13 cellular contexts compared by ENCODE assay signal in the genomic region with DNA sequence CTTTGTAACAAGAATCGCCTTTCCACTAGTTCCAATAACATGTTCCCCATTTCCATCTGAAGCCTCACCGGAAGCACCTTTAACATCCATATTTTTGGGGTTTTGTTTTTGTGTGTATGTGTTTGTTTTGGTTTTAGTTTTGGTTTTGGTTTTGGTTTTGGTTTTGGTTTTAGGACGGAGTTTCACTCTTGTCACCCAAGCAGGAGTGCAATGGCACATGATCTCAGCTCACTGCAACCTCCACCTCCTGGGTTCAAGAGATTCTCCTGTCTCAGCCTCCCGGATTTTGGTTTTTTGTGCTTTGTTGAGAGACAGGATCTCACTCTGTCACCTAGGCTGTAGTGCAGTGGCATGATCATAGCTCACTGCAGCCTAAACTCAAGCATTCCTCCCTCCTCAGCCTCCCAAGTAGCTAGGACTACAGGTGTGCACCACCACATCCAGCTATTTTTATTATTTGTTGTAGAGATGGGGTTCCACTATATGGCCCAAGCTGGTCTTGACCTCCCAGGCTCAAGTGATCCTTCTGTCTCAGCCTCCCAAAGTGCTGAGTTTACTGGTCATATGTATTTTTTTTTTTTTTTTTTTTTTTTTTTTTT. TPM values are rescaled to one million over a fixed set of nuclear protein-coding genes. Genes with fewer than 3 reads are reported as not detected.
A peak's percentile ranks its signal among the peaks of the same experiment; 100 is the strongest.
DNase-seq lines count a peak whose midpoint lies in the region; ATAC-seq and TF ChIP-seq lines count a peak whose summit lies in the region.
"Had no signal": no experiment of that assay in that cellular context is flagged by ENCODE, and none has a peak within 500 bp of the region (broad histone marks: within the 10 kb centered on the region; RNA-seq: fewer than 3 reads in every experiment).

No MANE protein-coding gene starts in this region.

- H3K4me3 Mint-ChIP-seq in WTC11: no peak overlapping the region
- peak overlapping the region; percentile 49 to 75 (median 68) for H3K4me3 Mint-ChIP-seq in immature natural killer cell
- H3K4me3 Mint-ChIP-seq: mesothelial cell of epicardium had no signal

- H3K36me3 ChIP-seq in right atrium auricular region (no peaks in the 10 kb centered on the region), uterus (no peaks in the 10 kb centered on the region)

- peak overlapping the region; percentile 75 for H3K27ac ChIP-seq in right cardiac atrium (ENCODE audit: low read length)
- no peak overlapping the region for H3K27ac ChIP-seq in right atrium auricular region
- peak overlapping the region in 1 of 2 donors; percentile 4 for H3K27ac ChIP-seq in coronary artery
- H3K27ac ChIP-seq in uterus: no peak overlapping the region

- ATAC-seq in right cardiac atrium: no peak
- no peak for ATAC-seq in WTC11

- CTCF ChIA-PET in WTC11 (lab: Charles Lee): interaction anchor here (1.7 kb wide), 1 partner anchor 9 kb away, joined by 4 read pairs; no protein-coding TSS in a partner anchor

- no peak for TF ChIP-seq POLR2A in uterus (IDR thresholded peaks at IDR 0.05)

- H3K27ac Mint-ChIP-seq in WTC11 (peak overlapping the region; percentile 67; the same call in 1 of the 2 replicates), immature natural killer cell (peak overlapping the region; percentile 81 to 93 (median 90))
- H3K27ac Mint-ChIP-seq: mesothelial cell of epicardium had no signal

- 68% methylated on average over 4 of the region's 4 CpGs for WGBS in right cardiac atrium

- peaks cover 29% of the 10 kb centered on the region for H3K36me3 Mint-ChIP-seq in WTC11
- no peaks in the 10 kb centered on the region for H3K36me3 Mint-ChIP-seq in immature natural killer cell

- H3K27me3 ChIP-seq in right cardiac atrium (ENCODE audit: control insufficient read depth, insufficient read depth) (no peaks in the 10 kb centered on the region), right atrium auricular region (no peaks in the 10 kb centered on the region), uterus (no peaks in the 10 kb centered on the region)

- H3K9me3 Mint-ChIP-seq in WTC11 (no peaks in the 10 kb centered on the region), immature natural killer cell (no peaks in the 10 kb centered on the region)
- H3K9me3 Mint-ChIP-seq: mesothelial cell of epicardium had no signal

- intact Hi-C loops in right cardiac atrium (cut with DNase I) (no loop called here), uterus (cut with DNase I; ENCODE audit: low total_unique reads) (no loop called here)

- no peak for DNase-seq in right cardiac atrium
- DNase-seq in right atrium auricular region (ENCODE audit: low spot score): no peak
- DNase-seq in WTC11 (ENCODE audit: low spot score): no peak
- DNase-seq in immature natural killer cell: peak; percentile 42 to 65 (median 60)
- DNase-seq in hypothalamus (lab: John Stamatoyannopoulos, UW): no peak
- no peak for DNase-seq in coronary artery (ENCODE audit: low spot score)
- DNase-seq in NCI-H446 (lab: John Stamatoyannopoulos, UW): no peak
- DNase-seq in uterus: no peak
- DNase-seq: glutamatergic neuron, NCI-H1417 treated with DMSO at 0.1 percent for 48 hours, NCI-H774 had no signal

- H3K4me1 ChIP-seq in right cardiac atrium (ENCODE audit: control insufficient read depth, insufficient read depth, low read length): no peaks in the 10 kb centered on the region
- H3K4me1 ChIP-seq in right atrium auricular region: no peaks in the 10 kb centered on the region
- H3K4me1 ChIP-seq in uterus: no peaks in the 10 kb centered on the region

- H3K4me3 ChIP-seq in right cardiac atrium (ENCODE audit: low read length): no peak overlapping the region
- no peak overlapping the region for H3K4me3 ChIP-seq in right atrium auricular region
- no peak overlapping the region for H3K4me3 ChIP-seq in coronary artery
- H3K4me3 ChIP-seq in uterus: no peak overlapping the region
- H3K4me3 ChIP-seq: skin epidermis had no signal

- TF ChIP-seq CTCF in right atrium auricular region (IDR thresholded peaks at IDR 0.05) (no peak), WTC11 (IDR thresholded peaks at IDR 0.05) (no peak), coronary artery (IDR thresholded peaks at IDR 0.05) (no peak), uterus (IDR thresholded peaks at IDR 0.05) (no peak)

- H3K27me3 Mint-ChIP-seq in WTC11 (ENCODE audit: low read depth) (no peaks in the 10 kb centered on the region), immature natural killer cell (ENCODE audit: low read depth in 3 of 3) (peaks cover 5 to 11% (median 7%) of the 10 kb centered on the region in 3 donors)

- H3K9me3 ChIP-seq in right cardiac atrium (ENCODE audit: control insufficient read depth, low read length) (no peaks in the 10 kb centered on the region), right atrium auricular region (no peaks in the 10 kb centered on the region), uterus (no peaks in the 10 kb centered on the region)

- POLR2A ChIA-PET in WTC11 (lab: Charles Lee): no interaction called here

- peaks cover 48% of the 10 kb centered on the region for H3K4me1 Mint-ChIP-seq in WTC11
- H3K4me1 Mint-ChIP-seq in immature natural killer cell: peaks cover 17% of the 10 kb centered on the region in 2 donors

TF ChIP-seq in WTC11, 78 proteins besides CTCF, POLR2A, EP300 and RAD21:
- TF ChIP-seq, protein P1, sequence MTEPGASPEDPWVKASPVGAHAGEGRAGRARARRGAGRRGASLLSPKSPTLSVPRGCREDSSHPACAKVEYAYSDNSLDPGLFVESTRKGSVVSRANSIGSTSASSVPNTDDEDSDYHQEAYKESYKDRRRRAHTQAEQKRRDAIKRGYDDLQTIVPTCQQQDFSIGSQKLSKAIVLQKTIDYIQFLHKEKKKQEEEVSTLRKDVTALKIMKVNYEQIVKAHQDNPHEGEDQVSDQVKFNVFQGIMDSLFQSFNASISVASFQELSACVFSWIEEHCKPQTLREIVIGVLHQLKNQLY (CRISPR knock-in tag; IDR thresholded peaks at IDR 0.05): no peak
- TF ChIP-seq, protein P2, sequence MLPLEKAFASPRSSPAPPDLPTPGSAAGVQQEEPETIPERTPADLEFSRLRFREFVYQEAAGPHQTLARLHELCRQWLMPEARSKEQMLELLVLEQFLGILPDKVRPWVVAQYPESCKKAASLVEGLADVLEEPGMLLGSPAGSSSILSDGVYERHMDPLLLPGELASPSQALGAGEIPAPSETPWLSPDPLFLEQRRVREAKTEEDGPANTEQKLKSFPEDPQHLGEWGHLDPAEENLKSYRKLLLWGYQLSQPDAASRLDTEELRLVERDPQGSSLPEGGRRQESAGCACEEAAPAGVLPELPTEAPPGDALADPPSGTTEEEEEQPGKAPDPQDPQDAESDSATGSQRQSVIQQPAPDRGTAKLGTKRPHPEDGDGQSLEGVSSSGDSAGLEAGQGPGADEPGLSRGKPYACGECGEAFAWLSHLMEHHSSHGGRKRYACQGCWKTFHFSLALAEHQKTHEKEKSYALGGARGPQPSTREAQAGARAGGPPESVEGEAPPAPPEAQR (CRISPR knock-in tag; IDR thresholded peaks at IDR 0.05): no peak
- TF ChIP-seq FOXK1 (CRISPR knock-in tag; IDR thresholded peaks at IDR 0.05) (no peak), ZNF671 (CRISPR knock-in tag; IDR thresholded peaks at IDR 0.05) (no peak), MYBL2 (CRISPR knock-in tag; IDR thresholded peaks at IDR 0.05) (no peak), MXD4 (CRISPR knock-in tag; IDR thresholded peaks at IDR 0.05; ENCODE audit: borderline replicate concordance) (no peak), ZNF138 (CRISPR knock-in tag; conservative IDR thresholded peaks at IDR 0.05) (no peak), ZBTB21 (CRISPR knock-in tag; IDR thresholded peaks at IDR 0.05; ENCODE audit: borderline replicate concordance) (no peak)
- TF ChIP-seq, protein P3, sequence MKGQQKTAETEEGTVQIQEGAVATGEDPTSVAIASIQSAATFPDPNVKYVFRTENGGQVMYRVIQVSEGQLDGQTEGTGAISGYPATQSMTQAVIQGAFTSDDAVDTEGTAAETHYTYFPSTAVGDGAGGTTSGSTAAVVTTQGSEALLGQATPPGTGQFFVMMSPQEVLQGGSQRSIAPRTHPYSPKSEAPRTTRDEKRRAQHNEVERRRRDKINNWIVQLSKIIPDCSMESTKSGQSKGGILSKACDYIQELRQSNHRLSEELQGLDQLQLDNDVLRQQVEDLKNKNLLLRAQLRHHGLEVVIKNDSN (CRISPR knock-in tag; IDR thresholded peaks at IDR 0.05): no peak
- TF ChIP-seq, protein P4, sequence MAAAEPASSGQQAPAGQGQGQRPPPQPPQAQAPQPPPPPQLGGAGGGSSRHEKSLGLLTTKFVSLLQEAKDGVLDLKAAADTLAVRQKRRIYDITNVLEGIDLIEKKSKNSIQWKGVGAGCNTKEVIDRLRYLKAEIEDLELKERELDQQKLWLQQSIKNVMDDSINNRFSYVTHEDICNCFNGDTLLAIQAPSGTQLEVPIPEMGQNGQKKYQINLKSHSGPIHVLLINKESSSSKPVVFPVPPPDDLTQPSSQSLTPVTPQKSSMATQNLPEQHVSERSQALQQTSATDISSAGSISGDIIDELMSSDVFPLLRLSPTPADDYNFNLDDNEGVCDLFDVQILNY (CRISPR knock-in tag; IDR thresholded peaks at IDR 0.05): no peak

RNA-seq across cellular contexts. Expression of a gene that starts 36.3 kb away (rescaled TPM):
- 10 to 100 TPM; 75.4 to 82.6 (median 79.4) TPM for total RNA-seq in right cardiac atrium
- polyA plus RNA-seq in right cardiac atrium: 29.9 TPM
- 10 to 100 TPM; 89.3 to 99.5 TPM for total RNA-seq in right atrium auricular region
- total RNA-seq in WTC11 (2021): 42.2 to 43.9 TPM (median 43.7 TPM) in 3 replicates
- 10 to 100 TPM; 28.7 to 75.4 (median 36.4) TPM for polyA plus RNA-seq in immature natural killer cell
- total RNA-seq in uterus: 100 to 1,000 TPM in 1 of 4 donors, 10 to 100 TPM in 3; 62.0 to 106 (median 89.4) TPM

Comparison
In these comparisons a context has a peak if more than half of its experiments do, and no peak if none do; other contexts are left out.
1. DNase-seq: peak in immature natural killer cell (3 of 3); none in right cardiac atrium (0 of 3), right atrium auricular region (single experiment), WTC11 (single experiment), hypothalamus (0 of 51), coronary artery (single experiment), NCI-H446 (0 of 2) and uterus (0 of 2).